Comparison of ENCODE assay signal across 25 cellular contexts in the genomic region with DNA sequence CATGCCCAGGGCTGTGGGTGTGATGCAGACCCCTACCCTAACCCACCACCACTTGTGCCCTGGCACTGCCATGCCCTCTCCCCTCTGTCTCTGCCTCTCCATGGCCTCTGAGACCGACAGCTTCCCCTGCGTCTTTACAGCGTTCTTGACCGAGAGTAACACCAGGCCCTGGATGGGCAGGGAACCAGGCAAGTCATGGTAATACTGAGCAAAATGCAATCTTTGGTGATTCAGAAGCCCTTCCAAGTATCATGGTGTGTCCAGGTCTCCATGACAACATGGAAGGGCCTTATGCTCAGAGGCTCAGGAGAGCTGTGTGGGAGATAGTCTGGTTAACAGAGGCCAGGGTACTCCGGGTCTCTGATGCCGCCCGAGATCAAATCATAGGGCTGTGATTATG.
DNase-seq lines count a peak whose midpoint lies in the region; ATAC-seq and TF ChIP-seq lines count a peak whose summit lies in the region.
"Had no signal": no experiment of that assay in that cellular context is flagged by ENCODE, and none has a peak within 500 bp of the region (broad histone marks: within the 10 kb centered on the region; RNA-seq: fewer than 3 reads in every experiment).

No MANE protein-coding gene starts in this region.

- WGBS in right cardiac atrium, result 69% methylated on average over 7 of the region's 7 CpGs

- H3K27me3 ChIP-seq in MG63 (no peaks in the 10 kb centered on the region), right cardiac atrium (ENCODE audit: control insufficient read depth, insufficient read depth) (no peaks in the 10 kb centered on the region)
- H3K27me3 ChIP-seq: neutrophil, spleen, uterus had no signal

- intact Hi-C loops in right cardiac atrium (cut with DNase I), result no loop called here
- intact Hi-C loops in sciatic nerve (cut with DNase I), result no loop called here

- H3K9me3 ChIP-seq in MG63 (no peaks in the 10 kb centered on the region), right cardiac atrium (ENCODE audit: control insufficient read depth, low read length) (no peaks in the 10 kb centered on the region)
- H3K9me3 ChIP-seq: neutrophil, spleen, uterus had no signal

- peaks cover 14% of the 10 kb centered on the region for H3K4me1 ChIP-seq in right cardiac atrium (ENCODE audit: control insufficient read depth, insufficient read depth, low read length)

- DNase-seq in MG63 (peak; percentile 29), cardiac fibroblast (ENCODE audit: low read depth in 2 of 2) (peak; percentile 19 to 47), right cardiac atrium (peak; percentile 62 to 88 (median 80)), sciatic nerve (ENCODE audit: low spot score) (no peak), NCI-H1436 (lab: John Stamatoyannopoulos, UW) (no peak), DMS53 (lab: John Stamatoyannopoulos, UW) (no peak), UCSD-AML1 (lab: John Stamatoyannopoulos, UW; ENCODE audit: unreplicated experiment) (no peak)
- DNase-seq: activated CD4-positive, alpha-beta T cell treated with anti-CD3 and anti-CD28 coated beads, Interleukin-2, amount 10 ng/mL, durations not matched to agents 24 days and 14 days; Calu3; effector memory CD4-positive, alpha-beta T cell; erythroblast; HCEC 1CT; NCI-H1092; NCI-H187 treated with DMSO at 0.1 percent for 48 hours; NCI-H226; spleen; stimulated activated CD4-positive, alpha-beta T cell treated with anti-CD3 and anti-CD28 coated beads, Interleukin-2, amount 100 ng/mL, for 48 hours; stimulated activated naive B cell treated with anti-CD40 and anti-IgM and Interleukin-4, amounts not matched to agents 10 μg/mL and 1 μg/mL and 100 μg/mL, for 72 hours; T-helper 2 cell had no signal

- no peaks in the 10 kb centered on the region for H3K36me3 ChIP-seq in MG63
- H3K36me3 ChIP-seq: neutrophil, uterus had no signal

- no peak for TF ChIP-seq CTCF in cardiac fibroblast (IDR thresholded peaks at IDR 0.05; ENCODE audit: low read depth, low read length)

- no peak overlapping the region for H3K4me3 ChIP-seq in MG63
- no peak overlapping the region for H3K4me3 ChIP-seq in cardiac fibroblast (replicated peaks in 1 of 2; ENCODE audit: low read depth in 2 of 2, low read length in 2 of 2)
- no peak overlapping the region for H3K4me3 ChIP-seq in right cardiac atrium (ENCODE audit: low read length)
- H3K4me3 ChIP-seq: lung, spleen, uterus had no signal

- ATAC-seq in right cardiac atrium (peak; percentile 45 to 49), sciatic nerve (peak; percentile 63)
- ATAC-seq: SK-N-SH treated with all-trans-retinoic acid at 6 μM for 48 hours; stimulated activated naive B cell treated with anti-CD40 and anti-IgM and Interleukin-4, amounts not matched to agents 10 μg/mL and 1 μg/mL and 100 μg/mL, for 72 hours had no signal

- H3K27ac ChIP-seq in right cardiac atrium (ENCODE audit: low read length), result peak overlapping the region; percentile 6
- H3K27ac ChIP-seq: C4-2B, neutrophil, spleen, VCaP had no signal

Comparison
In these comparisons a context has a peak if more than half of its experiments do, and no peak if none do; other contexts are left out.
1. DNase-seq: peak in MG63 (single experiment), cardiac fibroblast (2 of 2) and right cardiac atrium (3 of 3); none in sciatic nerve (single experiment), NCI-H1436 (single experiment), DMS53 (single experiment) and UCSD-AML1 (single experiment).